ENCODE assay signal across 14 cellular contexts in genomic region chr6:42693725-42694323, GRCh38. TPM values are rescaled to one million over a fixed set of nuclear protein-coding genes. Genes with fewer than 3 reads are reported as not detected.
A peak's percentile ranks its signal among the peaks of the same experiment; 100 is the strongest.
DNase-seq lines count a peak whose midpoint lies in the region; ATAC-seq and TF ChIP-seq lines count a peak whose summit lies in the region.
"Had no signal": no experiment of that assay in that cellular context is flagged by ENCODE, and none has a peak within 500 bp of the region (broad histone marks: within the 10 kb centered on the region; RNA-seq: fewer than 3 reads in every experiment).

No MANE protein-coding gene starts in this region.

- H3K27me3 ChIP-seq in lower lobe of right lung (ENCODE audit: low read depth) (no peaks in the 10 kb centered on the region), thymus (ENCODE audit: control insufficient read depth, insufficient read depth) (no peaks in the 10 kb centered on the region)
- H3K27me3 ChIP-seq: BE2C had no signal

- WGBS in thymus = 91% methylated on average over 2 of the region's 2 CpGs

- peak overlapping the region; percentile 51 for H3K27ac ChIP-seq in lower lobe of right lung
- H3K27ac ChIP-seq in thymus (ENCODE audit: low read depth) = peak overlapping the region; percentile 46
- H3K27ac ChIP-seq: KMS-11 had no signal

- H3K4me1 Mint-ChIP-seq in activated naive CD4-positive, alpha-beta T cell treated with anti-CD3 and anti-CD28 coated beads, Interleukin-2, amount 50 U/mL, for 24 hours = peaks cover 57% of the 10 kb centered on the region
- peaks cover 15% of the 10 kb centered on the region for H3K4me1 Mint-ChIP-seq in activated B cell treated with CpG ODN at 0.5 μM for 24 hours

- H3K36me3 ChIP-seq in lower lobe of right lung (peaks cover 62% of the 10 kb centered on the region), thymus (ENCODE audit: control insufficient read depth, insufficient read depth) (peaks cover 34% of the 10 kb centered on the region)

- DNase-seq in activated naive CD4-positive, alpha-beta T cell treated with anti-CD3 and anti-CD28 coated beads, Interleukin-2, amount 50 U/mL, for 16 hours = no peak
- DNase-seq in activated B cell treated with CpG ODN at 0.5 μM for 24 hours = no peak
- DNase-seq in lower lobe of right lung = no peak
- DNase-seq: activated CD8-positive, alpha-beta memory T cell treated with anti-CD3 and anti-CD28 coated beads for 24 hours; BE2C; caudate nucleus; NCI-H345; SHP77 treated with DMSO at 0.1 percent for 48 hours had no signal

- no peaks in the 10 kb centered on the region for H3K9me3 Mint-ChIP-seq in activated naive CD4-positive, alpha-beta T cell treated with anti-CD3 and anti-CD28 coated beads, Interleukin-2, amount 50 U/mL, for 24 hours
- no peaks in the 10 kb centered on the region for H3K9me3 Mint-ChIP-seq in activated B cell treated with CpG ODN at 0.5 μM for 24 hours

- H3K9me3 ChIP-seq in lower lobe of right lung = no peaks in the 10 kb centered on the region
- H3K9me3 ChIP-seq in thymus (ENCODE audit: control insufficient read depth) = no peaks in the 10 kb centered on the region
- H3K9me3 ChIP-seq: BE2C had no signal

- intact Hi-C loops in activated B cell treated with CpG ODN at 0.5 μM for 24 hours (cut with micrococcal nuclease) = loop anchor here (5.0 kb wide), 1 partner anchor 33 kb away; no protein-coding TSS in a partner anchor
- intact Hi-C loops in lower lobe of right lung (cut with DNase I) = no loop called here

- TF ChIP-seq CTCF in activated B cell treated with CpG ODN at 0.5 μM for 24 hours (IDR thresholded peaks at IDR 0.05) (no peak), lower lobe of right lung (IDR thresholded peaks at IDR 0.05) (no peak)

- CTCF ChIA-PET in activated B cell treated with CpG ODN at 0.5 μM for 24 hours (lab: Charles Lee) = interaction anchor here (1.2 kb wide), 1 partner anchor 32 kb away, joined by 3 read pairs; no protein-coding TSS in a partner anchor

- POLR2A ChIA-PET in activated B cell treated with CpG ODN at 0.5 μM for 24 hours (lab: Charles Lee) = interaction anchor here (0.7 to 1.5 kb wide), 4 partner anchors 24 to 335 kb away, joined by 3 to 6 read pairs (median 4); partner anchors contain the start of genes RPL7L1 and TBCC

- H3K27me3 Mint-ChIP-seq in activated naive CD4-positive, alpha-beta T cell treated with anti-CD3 and anti-CD28 coated beads, Interleukin-2, amount 50 U/mL, for 24 hours = no peaks in the 10 kb centered on the region
- no peaks in the 10 kb centered on the region for H3K27me3 Mint-ChIP-seq in activated B cell treated with CpG ODN at 0.5 μM for 24 hours

- peak overlapping the region; percentile 40 for H3K4me3 Mint-ChIP-seq in activated naive CD4-positive, alpha-beta T cell treated with anti-CD3 and anti-CD28 coated beads, Interleukin-2, amount 50 U/mL, for 24 hours
- H3K4me3 Mint-ChIP-seq in activated B cell treated with CpG ODN at 0.5 μM for 24 hours = no peak overlapping the region

- ATAC-seq in activated B cell treated with CpG ODN at 0.5 μM for 24 hours (ENCODE audit: low read depth) = peak; percentile 79
- ATAC-seq in lower lobe of right lung = no peak
- no peak for ATAC-seq in HG03280 (IDR thresholded peaks at IDR 0.05; ENCODE audit: unreplicated experiment)
- no peak for ATAC-seq in GM19452 (IDR thresholded peaks at IDR 0.05; ENCODE audit: unreplicated experiment)
- no peak for ATAC-seq in HG03457 (IDR thresholded peaks at IDR 0.05; ENCODE audit: unreplicated experiment)

- H3K36me3 Mint-ChIP-seq in activated naive CD4-positive, alpha-beta T cell treated with anti-CD3 and anti-CD28 coated beads, Interleukin-2, amount 50 U/mL, for 24 hours = peaks cover 11% of the 10 kb centered on the region
- H3K36me3 Mint-ChIP-seq in activated B cell treated with CpG ODN at 0.5 μM for 24 hours (ENCODE audit: low read depth) = peaks cover 59% of the 10 kb centered on the region

- H3K4me1 ChIP-seq in lower lobe of right lung (peaks cover 16% of the 10 kb centered on the region), thymus (ENCODE audit: control insufficient read depth, insufficient read depth, low read length) (no peaks in the 10 kb centered on the region)

- H3K4me3 ChIP-seq in lower lobe of right lung (no peak overlapping the region), thymus (ENCODE audit: low read length) (no peak overlapping the region)

- H3K27ac Mint-ChIP-seq in activated naive CD4-positive, alpha-beta T cell treated with anti-CD3 and anti-CD28 coated beads, Interleukin-2, amount 50 U/mL, for 24 hours = peak overlapping the region; percentile 82
- H3K27ac Mint-ChIP-seq in activated B cell treated with CpG ODN at 0.5 μM for 24 hours = peak overlapping the region; percentile 81

RNA-seq across cellular contexts. Expression of gene PRPH2, which starts 28.6 kb away (rescaled TPM):
- total RNA-seq in activated B cell treated with CpG ODN at 0.5 μM for 24 hours (0.07 TPM in 1 of 2 replicates, not detected in the other), lower lobe of right lung (0.68 TPM)
- 0.39 TPM for polyA plus RNA-seq in thymus

RNA-seq across cellular contexts. Expression of gene TBCC, which starts 52.1 kb away (rescaled TPM):
- total RNA-seq in activated B cell treated with CpG ODN at 0.5 μM for 24 hours (41.5 and 41.7 TPM in 2 replicates), lower lobe of right lung (19.3 TPM)
- polyA plus RNA-seq in thymus = 64.5 TPM
